Comparison of ENCODE assay signal across 11 cellular contexts in genomic region chr7:142440219-142441073, GRCh38.
A peak's percentile ranks its signal among the peaks of the same experiment; 100 is the strongest.
DNase-seq lines count a peak whose midpoint lies in the region; ATAC-seq, FAIRE-seq and TF ChIP-seq lines count a peak whose summit lies in the region.
"Had no signal": no experiment of that assay in that cellular context is flagged by ENCODE, and none has a peak within 500 bp of the region (broad histone marks: within the 10 kb centered on the region; RNA-seq: fewer than 3 reads in every experiment).

No MANE protein-coding gene starts in this region.

- POLR2A ChIA-PET in K562 (lab: Yijun Ruan, JAX): interaction anchor here (1.2 kb wide), 1 partner anchor 246 kb away, joined by 3 read pairs; no protein-coding TSS in a partner anchor
- POLR2A ChIA-PET in GM10248 (lab: Yijun Ruan, JAX): no interaction called here

- intact Hi-C loops in K562 (cut with micrococcal nuclease): no loop called here

- no peak for TF ChIP-seq POLR2A in K562 (conservative IDR thresholded peaks at IDR 0.05)

- in situ Hi-C loops in Caki2 (cut with HindIII; ENCODE audit: low pct_unique_long_range_greater_than_20kb, low sequenced_read_pairs) (no loop called here), K562 (cut with MboI) (no loop called here)

- no peaks in the 10 kb centered on the region for H4K20me1 ChIP-seq in K562 (replicated peaks; ENCODE audit: control insufficient read depth, insufficient read depth, low read length)

- no peak for TF ChIP-seq EP300 in K562 (IDR thresholded peaks at IDR 0.05; ENCODE audit: low read length)

- H3K9ac ChIP-seq in K562 (ENCODE audit: insufficient read depth in 1 of 2, low read depth in 2 of 2, low read length in 2 of 2): no peak overlapping the region

- no peak for TF ChIP-seq CTCF in K562 (IDR thresholded peaks at IDR 0.05 in 2 of 3, conservative IDR thresholded peaks at IDR 0.05 in 1 of 3; ENCODE audit: insufficient read depth in 2 of 3, low read depth in 1 of 3, low read length in 3 of 3)
- no peak for TF ChIP-seq CTCF in GM10248 (IDR thresholded peaks at IDR 0.05; ENCODE audit: control extremely low read depth, extremely low read depth, low read depth, missing control alignments)

- WGBS in K562 (ENCODE audit: insufficient coverage, low coverage, missing lambda C conversion rate): 3% methylated on average over 8 of the region's 8 CpGs

- no peaks in the 10 kb centered on the region for H3K36me3 ChIP-seq in K562 (ENCODE audit: control insufficient read depth, insufficient read depth, low read length)

- H2AFZ ChIP-seq in K562 (ENCODE audit: low read depth, low read length): no peak overlapping the region

- H3K4me2 ChIP-seq in K562 (ENCODE audit: insufficient read depth, low read length): no peak overlapping the region

- H3K79me2 ChIP-seq in K562 (ENCODE audit: control insufficient read depth, insufficient read depth, low read length): no peaks in the 10 kb centered on the region

- TF ChIP-seq RAD21 in K562 (CRISPR knock-in tag; conservative IDR thresholded peaks at IDR 0.05 in 1 of 2, IDR thresholded peaks at IDR 0.05 in 1 of 2): no peak

- peak; percentile 43 for DNase-seq in Caki2 (ENCODE audit: low read depth)
- peak; percentile 91 for DNase-seq in LHCN-M2 (ENCODE audit: low read depth)
- no peak for DNase-seq in K562 (ENCODE audit: extremely low read depth in 1 of 4, low spot score in 3 of 4)
- peak; percentile 67 for DNase-seq in myocyte (ENCODE audit: low read depth)
- no peak for DNase-seq in NCI-H2227 (lab: John Stamatoyannopoulos, UW; ENCODE audit: unreplicated experiment)
- no peak for DNase-seq in GM10248 (ENCODE audit: extremely low spot score)
- no peak for DNase-seq in GF-D8 (lab: John Stamatoyannopoulos, UW)
- no peak for DNase-seq in NCI-H1092 treated with DMSO at 0.1 percent for 48 hours (lab: John Stamatoyannopoulos, UW)
- DNase-seq: NCI-H2171; stimulated activated CD4-positive, alpha-beta T cell treated with anti-CD3 and anti-CD28 coated beads, Interleukin-2, amount 100 ng/mL, for 48 hours had no signal

- no peak overlapping the region for H3K4me3 ChIP-seq in K562

- H3K4me1 ChIP-seq in K562 (replicated peaks in 1 of 2; ENCODE audit: control insufficient read depth in 2 of 2, insufficient read depth in 2 of 2, low read length in 2 of 2): no peaks in the 10 kb centered on the region

- no peak for ATAC-seq in K562
- ATAC-seq: esophagus mucosa had no signal

- no TSS peak for BruUV-seq in K562 (replicated peaks; lab: Mats Ljungman, UMichigan)

- H3K27ac ChIP-seq in K562 (ENCODE audit: extremely low read depth, low read depth, low read length): no peak overlapping the region

- H3K9me3 ChIP-seq in K562 (replicated peaks; ENCODE audit: control insufficient read depth, insufficient read depth, low read depth, low read length): no peaks in the 10 kb centered on the region

- peaks cover 0 to 4% of the 10 kb centered on the region in 2 experiments; a peak in 1 of 5 replicates for H3K27me3 ChIP-seq in K562 (ENCODE audit: control insufficient read depth in 2 of 2, insufficient read depth in 2 of 2, low read length in 2 of 2)

- CTCF ChIA-PET in K562 (lab: Yijun Ruan, JAX; ENCODE audit: low intra/inter-chr PET ratio) (no interaction called here), GM10248 (lab: Yijun Ruan, JAX) (interaction anchor here (0.8 to 2.6 kb wide), 5 partner anchors 19 to 49 kb away, joined by 3 to 7 read pairs (median 3); no protein-coding TSS in a partner anchor)

- H3K9me1 ChIP-seq in K562 (ENCODE audit: control insufficient read depth, insufficient read depth, low read length): no peaks in the 10 kb centered on the region

- no peak for FAIRE-seq in K562 (lab: Jason Lieb, UNC)

TF ChIP-seq in K562, 482 proteins besides CTCF, POLR2A, EP300 and RAD21:
- TF ChIP-seq SFPQ (IDR thresholded peaks at IDR 0.05; ENCODE audit: low read depth, low read length) (no peak), ATF1 (CRISPR knock-in tag; IDR thresholded peaks at IDR 0.05) (no peak), ATF1 (tag; IDR thresholded peaks at IDR 0.05) (no peak), FOSL1 (tag; conservative IDR thresholded peaks at IDR 0.05) (peak; percentile 24; the same call in 1 of the 2 replicates)

Comparison
In these comparisons a context has a peak if more than half of its experiments do, and no peak if none do; other contexts are left out.
1. DNase-seq: peak in Caki2 (single experiment), LHCN-M2 (single experiment) and myocyte (single experiment); none in K562 (0 of 4), NCI-H2227 (single experiment), GM10248 (single experiment), GF-D8 (single experiment) and NCI-H1092 treated with DMSO at 0.1 percent for 48 hours (single experiment).